In the genomic region with DNA sequence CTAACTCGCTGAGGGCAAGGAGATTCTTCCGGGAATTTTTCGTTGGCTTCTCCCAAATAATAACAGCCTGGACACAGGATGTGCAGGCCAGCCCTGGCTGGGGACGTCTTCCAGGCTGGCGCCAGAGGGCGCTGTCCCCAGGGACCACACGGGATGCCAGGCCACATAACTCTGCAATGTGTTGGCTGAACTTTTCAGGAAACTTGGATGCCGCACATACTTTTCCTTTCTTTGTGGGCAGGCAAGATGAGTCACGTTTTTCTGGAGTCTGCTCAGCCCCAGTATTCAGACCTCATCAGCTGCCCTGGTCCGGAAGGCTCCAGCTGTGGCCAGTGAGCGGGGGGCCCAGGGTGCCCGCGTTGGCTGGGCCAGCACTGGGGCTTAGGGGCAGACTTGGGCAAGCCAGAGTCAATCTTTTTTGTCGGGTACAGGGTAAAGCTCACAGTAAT, we compare ENCODE assay signal across 9 cellular contexts.
DNase-seq lines count a peak whose midpoint lies in the region; ATAC-seq lines count a peak whose summit lies in the region.
"Had no signal": no experiment of that assay in that cellular context is flagged by ENCODE, and none has a peak within 500 bp of the region (broad histone marks: within the 10 kb centered on the region; RNA-seq: fewer than 3 reads in every experiment).

No MANE protein-coding gene starts in this region.

- CTCF ChIA-PET in activated naive CD4-positive, alpha-beta T cell treated with anti-CD3 and anti-CD28 coated beads, Interleukin-2, amount 10 ng/mL, durations not matched to agents 7 days and 5 days (lab: Charles Lee): interaction anchor here (1.0 to 2.2 kb wide), 3 partner anchors 9 to 29 kb away, joined by 3 to 11 read pairs (median 4); no protein-coding TSS in a partner anchor

- ATAC-seq in activated naive CD8-positive, alpha-beta T cell treated with anti-CD3 and anti-CD28 coated beads, Interleukin-2, amount 50 U/mL, for 24 hours: no peak
- peak; percentile 91 for ATAC-seq in Right ventricle myocardium superior (ENCODE audit: poor library complexity)
- ATAC-seq in HG02870 (IDR thresholded peaks at IDR 0.05; ENCODE audit: unreplicated experiment): no peak
- ATAC-seq: naive thymus-derived CD4-positive, alpha-beta T cell had no signal

- H3K4me1 Mint-ChIP-seq in activated naive CD4-positive, alpha-beta T cell treated with anti-CD3 and anti-CD28 coated beads, Interleukin-2, amount 10 ng/mL, durations not matched to agents 7 days and 5 days: peaks cover 23% of the 10 kb centered on the region
- H3K4me1 Mint-ChIP-seq in activated naive CD8-positive, alpha-beta T cell treated with anti-CD3 and anti-CD28 coated beads, Interleukin-2, amount 50 U/mL, for 24 hours: peaks cover 20% of the 10 kb centered on the region

- no peak overlapping the region for H3K27ac Mint-ChIP-seq in activated naive CD4-positive, alpha-beta T cell treated with anti-CD3 and anti-CD28 coated beads, Interleukin-2, amount 10 ng/mL, durations not matched to agents 7 days and 5 days
- no peak overlapping the region for H3K27ac Mint-ChIP-seq in activated naive CD8-positive, alpha-beta T cell treated with anti-CD3 and anti-CD28 coated beads, Interleukin-2, amount 50 U/mL, for 24 hours

- peaks cover 2% of the 10 kb centered on the region for H3K36me3 Mint-ChIP-seq in activated naive CD4-positive, alpha-beta T cell treated with anti-CD3 and anti-CD28 coated beads, Interleukin-2, amount 10 ng/mL, durations not matched to agents 7 days and 5 days
- no peaks in the 10 kb centered on the region for H3K36me3 Mint-ChIP-seq in activated naive CD8-positive, alpha-beta T cell treated with anti-CD3 and anti-CD28 coated beads, Interleukin-2, amount 50 U/mL, for 24 hours (ENCODE audit: low read depth)

- H3K4me3 Mint-ChIP-seq in activated naive CD4-positive, alpha-beta T cell treated with anti-CD3 and anti-CD28 coated beads, Interleukin-2, amount 10 ng/mL, durations not matched to agents 7 days and 5 days: no peak overlapping the region
- H3K4me3 Mint-ChIP-seq in activated naive CD8-positive, alpha-beta T cell treated with anti-CD3 and anti-CD28 coated beads, Interleukin-2, amount 50 U/mL, for 24 hours: no peak overlapping the region
- H3K4me3 Mint-ChIP-seq: naive thymus-derived CD4-positive, alpha-beta T cell had no signal

- peak; percentile 14 for DNase-seq in activated naive CD4-positive, alpha-beta T cell treated with Interleukin-2 at 50 U/mL for 16 hours
- no peak for DNase-seq in activated naive CD4-positive, alpha-beta T cell treated with anti-CD3 and anti-CD28 coated beads, Interleukin-2, amount 10 ng/mL, durations not matched to agents 7 days and 5 days
- DNase-seq in HuH-7.5 (ENCODE audit: low spot score) (peak; percentile 88), Right ventricle myocardium superior (peak; percentile 84), posterior cingulate gyrus (peak in 8 of 10 donors; percentile 40 to 93 (median 55)), SKM-1 (lab: John Stamatoyannopoulos, UW; ENCODE audit: unreplicated experiment) (no peak)
- peak; percentile 40 for DNase-seq in activated naive CD8-positive, alpha-beta T cell treated with anti-CD3 and anti-CD28 coated beads, Interleukin-2, amount 50 U/mL, for 24 hours

- peaks cover 4% of the 10 kb centered on the region for H3K27me3 Mint-ChIP-seq in activated naive CD4-positive, alpha-beta T cell treated with anti-CD3 and anti-CD28 coated beads, Interleukin-2, amount 10 ng/mL, durations not matched to agents 7 days and 5 days
- no peaks in the 10 kb centered on the region for H3K27me3 Mint-ChIP-seq in activated naive CD8-positive, alpha-beta T cell treated with anti-CD3 and anti-CD28 coated beads, Interleukin-2, amount 50 U/mL, for 24 hours
- H3K27me3 Mint-ChIP-seq: naive thymus-derived CD4-positive, alpha-beta T cell had no signal

- no peaks in the 10 kb centered on the region for H3K9me3 Mint-ChIP-seq in activated naive CD4-positive, alpha-beta T cell treated with anti-CD3 and anti-CD28 coated beads, Interleukin-2, amount 10 ng/mL, durations not matched to agents 7 days and 5 days
- no peaks in the 10 kb centered on the region for H3K9me3 Mint-ChIP-seq in activated naive CD8-positive, alpha-beta T cell treated with anti-CD3 and anti-CD28 coated beads, Interleukin-2, amount 50 U/mL, for 24 hours

- intact Hi-C loops in Right ventricle myocardium superior (cut with DNase I) (loop anchor here (10.0 kb wide), 1 partner anchor 199 kb away; no protein-coding TSS in a partner anchor), posterior cingulate gyrus (cut with DNase I) (no loop called here)

Comparison
In these comparisons a context has a peak if more than half of its experiments do, and no peak if none do; other contexts are left out.
1. DNase-seq: peak in activated naive CD4-positive, alpha-beta T cell treated with Interleukin-2 at 50 U/mL for 16 hours (single experiment), HuH-7.5 (single experiment), activated naive CD8-positive, alpha-beta T cell treated with anti-CD3 and anti-CD28 coated beads, Interleukin-2, amount 50 U/mL, for 24 hours (single experiment), Right ventricle myocardium superior (single experiment) and posterior cingulate gyrus (8 of 10); none in activated naive CD4-positive, alpha-beta T cell treated with anti-CD3 and anti-CD28 coated beads, Interleukin-2, amount 10 ng/mL, durations not matched to agents 7 days and 5 days (single experiment) and SKM-1 (single experiment).